ENCODE assay signal across 8 cellular contexts in the genomic region with DNA sequence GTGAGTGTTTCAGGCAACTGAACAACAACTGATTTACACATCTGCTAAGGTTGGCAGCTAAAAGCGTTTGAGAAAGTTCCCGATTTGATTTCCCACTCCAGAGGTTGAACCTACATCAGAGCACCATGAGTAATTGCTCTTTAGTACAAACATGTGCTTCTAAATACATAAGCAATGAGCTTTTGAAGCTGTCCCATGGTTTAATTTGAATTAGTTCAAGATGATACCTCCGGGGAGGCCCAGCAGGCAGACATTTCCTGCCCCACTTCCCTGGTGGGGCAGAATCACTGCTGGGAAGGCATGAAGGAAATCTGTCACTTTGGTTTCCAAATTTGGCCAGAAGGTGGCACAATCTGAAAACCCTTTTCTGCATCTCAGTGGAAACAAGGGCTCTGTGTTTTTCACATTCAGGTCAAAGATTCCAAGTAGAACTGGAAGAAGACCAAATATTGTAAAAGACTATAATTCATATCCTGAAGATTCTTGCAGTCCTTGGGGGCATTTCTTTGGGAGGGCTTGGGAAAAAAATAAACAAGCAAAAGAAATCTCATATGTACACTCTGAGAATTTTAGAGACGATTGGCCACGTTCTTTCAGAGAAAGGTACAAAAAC.
DNase-seq lines count a peak whose midpoint lies in the region; ATAC-seq and TF ChIP-seq lines count a peak whose summit lies in the region.

No MANE protein-coding gene starts in this region.

- H3K4me3 ChIP-seq in GM23248 = no peak overlapping the region
- H3K4me3 ChIP-seq in heart right ventricle = no peak overlapping the region
- no peak overlapping the region for H3K4me3 ChIP-seq in trophoblast cell (ENCODE audit: low read depth, low read length)

- H2AFZ ChIP-seq in GM23248 = peak overlapping the region; percentile 81
- H2AFZ ChIP-seq in trophoblast cell (ENCODE audit: insufficient read depth, low read length, poor library complexity) = no peak overlapping the region

- H2BK12ac ChIP-seq in trophoblast cell (ENCODE audit: low read length) = no peak overlapping the region

- in situ Hi-C loops in GM23248 (cut with MboI) = loop anchor here (5.0 to 25.0 kb wide), 4 partner anchors 57 to 735 kb away; no protein-coding TSS in a partner anchor

- ATAC-seq in heart right ventricle (peak; percentile 67 to 83 (median 76)), HG03196 (IDR thresholded peaks at IDR 0.05; ENCODE audit: unreplicated experiment) (no peak), GM19467 (IDR thresholded peaks at IDR 0.05; ENCODE audit: unreplicated experiment) (no peak)

- no peaks in the 10 kb centered on the region for H4K20me1 ChIP-seq in GM23248 (ENCODE audit: insufficient read depth)

- peaks cover 31% of the 10 kb centered on the region for H3K4me1 ChIP-seq in GM23248 (ENCODE audit: insufficient read depth)
- H3K4me1 ChIP-seq in heart right ventricle = peaks cover 0 to 44% (median 34%) of the 10 kb centered on the region in 9 donors
- no peaks in the 10 kb centered on the region for H3K4me1 ChIP-seq in trophoblast cell (ENCODE audit: control insufficient read depth in 1 of 2, insufficient read depth in 2 of 2, low read length in 2 of 2)

- no peak overlapping the region for H4K12ac ChIP-seq in trophoblast cell (ENCODE audit: low read depth, low read length)

- H3K9ac ChIP-seq in GM23248 (0 out of 2 replicates have a peak overlapping the region, but pooled peaks have one; percentile 12), trophoblast cell (ENCODE audit: low read length) (no peak overlapping the region)

- no peak overlapping the region for H3K14ac ChIP-seq in trophoblast cell (ENCODE audit: low read length)

- no peaks in the 10 kb centered on the region for H3K27me3 ChIP-seq in GM23248 (replicated peaks; ENCODE audit: insufficient read depth)
- H3K27me3 ChIP-seq in heart right ventricle = no peaks in the 10 kb centered on the region
- H3K27me3 ChIP-seq in trophoblast cell (ENCODE audit: insufficient read depth, low read length) = no peaks in the 10 kb centered on the region

- H3K79me1 ChIP-seq in trophoblast cell (ENCODE audit: low read length) = no peaks in the 10 kb centered on the region

- H4K91ac ChIP-seq in trophoblast cell (ENCODE audit: low read depth, low read length) = no peak overlapping the region

- 2 to 6% methylated on average over 5 of the region's 5 CpGs for WGBS in GM23248 (ENCODE audit: low coverage in 1 of 2, low lambda C conversion rate in 2 of 2, missing lambda C conversion rate in 2 of 2), 2 experiments
- 32 to 42% methylated on average over 5 of the region's 5 CpGs for WGBS in heart right ventricle, 2 donors
- no CpG with 5 or more reads among the region's 5 CpGs for WGBS in trophoblast cell (ENCODE audit: extremely low coverage, insufficient coverage, insufficient read length)

- no peaks in the 10 kb centered on the region for H3K36me3 ChIP-seq in GM23248 (ENCODE audit: low read depth)
- no peaks in the 10 kb centered on the region for H3K36me3 ChIP-seq in heart right ventricle
- no peaks in the 10 kb centered on the region for H3K36me3 ChIP-seq in trophoblast cell (ENCODE audit: control insufficient read depth in 1 of 2, insufficient read depth in 2 of 2, low read length in 2 of 2)

- H3K4ac ChIP-seq in trophoblast cell (ENCODE audit: low read depth, low read length) = no peak overlapping the region

- H3K23ac ChIP-seq in trophoblast cell (ENCODE audit: low read length) = no peak overlapping the region

- H3F3A ChIP-seq in GM23248 (ENCODE audit: insufficient read depth) = peaks cover 35% of the 10 kb centered on the region

- H3K9me2 ChIP-seq in GM23248 (ENCODE audit: insufficient read depth) = no peaks in the 10 kb centered on the region

- H2BK5ac ChIP-seq in trophoblast cell (ENCODE audit: low read depth, low read length, poor library complexity) = no peak overlapping the region

- DNase-seq in COR-L47 (lab: John Stamatoyannopoulos, UW) = peak; percentile 58
- peak; percentile 77 for DNase-seq in GM23248
- DNase-seq in NCI-H460 (ENCODE audit: extremely low read depth, low read depth) = peak; percentile 86
- DNase-seq in amygdala (lab: John Stamatoyannopoulos, UW) = peak in 39 of 56 donors; percentile 0 to 86 (median 35)
- DNase-seq in heart right ventricle = peak; percentile 17 to 75
- DNase-seq in trophoblast cell = peak; percentile 15 to 70

- no peak overlapping the region for H2BK120ac ChIP-seq in trophoblast cell (ENCODE audit: insufficient read depth, low read length, poor library complexity)

- H3K9me3 ChIP-seq in GM23248 (ENCODE audit: low read depth) (no peaks in the 10 kb centered on the region), heart right ventricle (peaks cover 0 to 4% (median 0%) of the 10 kb centered on the region in 11 donors), trophoblast cell (ENCODE audit: insufficient read depth, low read depth, low read length) (no peaks in the 10 kb centered on the region)

- peak; percentile 46 to 79 (median 73) for TF ChIP-seq CTCF in heart right ventricle (IDR thresholded peaks at IDR 0.05)

- H3K27ac ChIP-seq in GM23248 = peak overlapping the region; percentile 21; the same call in 1 of the 2 replicates
- H3K27ac ChIP-seq in heart right ventricle = peak overlapping the region; percentile 41 to 85 (median 70)
- no peak overlapping the region for H3K27ac ChIP-seq in trophoblast cell (ENCODE audit: low read depth, low read length)

- no peak overlapping the region for H2AK5ac ChIP-seq in trophoblast cell (ENCODE audit: low read length)

- H3K4me2 ChIP-seq in GM23248 (ENCODE audit: unreplicated experiment) = peak overlapping the region; percentile 53
- H3K4me2 ChIP-seq in trophoblast cell (ENCODE audit: low read length) = no peak overlapping the region

- H4K8ac ChIP-seq in trophoblast cell (ENCODE audit: low read depth, low read length) = no peak overlapping the region

- intact Hi-C loops in heart right ventricle (cut with DNase I) = loop anchor here (2.0 to 10.0 kb wide), 13 partner anchors 75 to 470 kb away; a partner anchor contains a TSS

- no peaks in the 10 kb centered on the region for H3K79me2 ChIP-seq in GM23248 (ENCODE audit: insufficient read depth)
- H3K79me2 ChIP-seq in trophoblast cell (ENCODE audit: control insufficient read depth, insufficient read depth, low read length, poor library complexity) = no peaks in the 10 kb centered on the region

- H3K18ac ChIP-seq in trophoblast cell (ENCODE audit: low read length) = no peak overlapping the region

Comparison
In these comparisons a context has a peak if more than half of its experiments do, and no peak if none do; other contexts are left out.
1. DNase-seq: peak in every context shown above with its lines; median percentile 86 in NCI-H460; 77 in GM23248; 58 in COR-L47; 46 in heart right ventricle; 42 in trophoblast cell; 35 in amygdala.
2. ATAC-seq: peak in heart right ventricle (8 of 8); none in HG03196 (single experiment) and GM19467 (single experiment).